28 cellular contexts compared by ENCODE assay signal in genomic region chr9:89705651-89706050, GRCh38.
"Had no signal": no experiment of that assay in that cellular context is flagged by ENCODE, and none has a peak within 500 bp of the region (broad histone marks: within the 10 kb centered on the region; RNA-seq: fewer than 3 reads in every experiment).

No MANE protein-coding gene starts in this region.

- H3K36me3 Mint-ChIP-seq: activated naive CD8-positive, alpha-beta T cell; mesothelial cell of epicardium; naive B cell had no signal

- H3K4me3 Mint-ChIP-seq: activated B cell treated with CpG ODN at 0.5 μM for 24 hours; activated naive CD8-positive, alpha-beta T cell; effector memory CD8-positive, alpha-beta T cell; mesothelial cell of epicardium; naive B cell; neural crest cell had no signal

- DNase-seq: activated B cell treated with CpG ODN at 0.5 μM for 24 hours; activated CD4-positive, alpha-beta T cell treated with anti-CD3 and anti-CD28 coated beads, Interleukin-2, amount 50 U/mL, for 4 hours; activated effector memory CD4-positive, alpha-beta T cell treated with Interleukin-2 at 50 U/mL for 16 hours; activated naive CD4-positive, alpha-beta T cell treated with Interleukin-2 at 50 U/mL for 16 hours; amniotic stem cell; brain microvascular endothelial cell; effector memory CD8-positive, alpha-beta T cell; head of caudate nucleus; hippocampal formation; left cardiac atrium; mammary epithelial cell; naive B cell; nucleus accumbens; pancreas; retina; sigmoid colon; small intestine; stimulated activated CD4-positive, alpha-beta T cell treated with anti-CD3 and anti-CD28 coated beads, Interleukin-4, amount 100 ng/mL, for 4 hours; stimulated activated CD8-positive, alpha-beta memory T cell treated with anti-CD3 and anti-CD28 coated beads, Interleukin-4, amount 100 ng/mL, for 48 hours; stimulated activated naive CD4-positive, alpha-beta T cell; trophoblast cell had no signal

- H3K27ac ChIP-seq: brain microvascular endothelial cell, coronary artery, pancreas, prostate gland, sigmoid colon, SJSA1, thoracic aorta had no signal

- H3K27ac Mint-ChIP-seq: activated B cell treated with CpG ODN at 0.5 μM for 24 hours; activated naive CD8-positive, alpha-beta T cell; effector memory CD8-positive, alpha-beta T cell; mesothelial cell of epicardium had no signal

- H3K9me3 Mint-ChIP-seq: activated B cell treated with CpG ODN at 0.5 μM for 24 hours; effector memory CD8-positive, alpha-beta T cell; mesothelial cell of epicardium; neural crest cell had no signal

- H3K27me3 Mint-ChIP-seq: activated B cell treated with CpG ODN at 0.5 μM for 24 hours; activated naive CD8-positive, alpha-beta T cell; naive B cell had no signal

- ATAC-seq: effector memory CD8-positive, alpha-beta T cell; left cardiac atrium; pancreas had no signal
